ENCODE assay signal across 8 cellular contexts in the genomic region with DNA sequence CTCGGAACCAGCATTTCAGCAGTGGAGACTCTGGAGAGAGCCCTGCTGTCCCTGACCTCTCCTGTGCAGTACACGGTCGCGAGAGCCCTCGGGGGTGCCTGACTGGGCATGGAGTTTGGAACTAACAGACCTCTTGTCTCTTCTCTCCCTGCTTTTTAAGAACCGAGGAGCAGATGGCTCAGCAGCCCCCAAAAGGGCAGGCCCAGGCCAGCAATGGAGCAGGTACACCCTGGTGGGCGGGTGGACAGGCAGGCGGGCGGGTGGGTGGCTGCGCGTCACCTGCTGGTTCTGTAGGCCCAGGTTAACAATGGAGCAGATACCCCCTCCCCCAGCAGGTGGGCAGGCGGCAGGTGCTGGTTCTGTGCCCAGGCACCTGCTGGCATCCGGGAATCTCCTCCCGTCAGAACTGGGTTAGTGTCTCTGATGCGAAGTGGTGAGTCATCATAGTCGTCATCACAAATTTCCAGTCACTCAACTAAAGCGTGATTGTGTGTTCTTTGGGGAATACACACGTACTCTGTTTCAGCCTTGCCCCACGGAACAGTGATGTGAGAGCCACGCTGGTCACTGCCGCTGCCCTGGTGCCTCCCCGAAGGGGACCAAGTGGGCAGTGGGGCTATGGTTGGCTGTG. TPM values are rescaled to one million over a fixed set of nuclear protein-coding genes. Genes with fewer than 3 reads are reported as not detected.
DNase-seq lines count a peak whose midpoint lies in the region; ATAC-seq, FAIRE-seq and TF ChIP-seq lines count a peak whose summit lies in the region.

No MANE protein-coding gene starts in this region.

- CTCF ChIA-PET in A673 (lab: Charles Lee): no interaction called here
- CTCF ChIA-PET in activated CD4-positive, alpha-beta memory T cell treated with anti-CD3 and anti-CD28 coated beads, Interleukin-2, amount 10 ng/mL, durations not matched to agents 7 days and 5 days (lab: Charles Lee): no interaction called here

- BruUV-seq in A673 (replicated peaks; lab: Mats Ljungman, UMichigan): no TSS peak

- peaks cover 22% of the 10 kb centered on the region for H3K4me1 Mint-ChIP-seq in activated CD4-positive, alpha-beta memory T cell treated with anti-CD3 and anti-CD28 coated beads, Interleukin-2, amount 10 ng/mL, durations not matched to agents 7 days and 5 days

- no peaks in the 10 kb centered on the region for H3K36me3 ChIP-seq in A673 (ENCODE audit: insufficient read depth, low read length, poor library complexity, severe bottlenecking)

- POLR2A ChIA-PET in A673 (lab: Charles Lee; ENCODE audit: low non-redundant PET): no interaction called here
- POLR2A ChIA-PET in activated CD4-positive, alpha-beta memory T cell treated with anti-CD3 and anti-CD28 coated beads, Interleukin-2, amount 10 ng/mL, durations not matched to agents 7 days and 5 days (lab: Charles Lee): no interaction called here

- H3K27me3 ChIP-seq in A673 (replicated peaks; ENCODE audit: insufficient read depth, low read depth, low read length, poor library complexity): no peaks in the 10 kb centered on the region

- no peaks in the 10 kb centered on the region for H3K27me3 Mint-ChIP-seq in activated CD4-positive, alpha-beta memory T cell treated with anti-CD3 and anti-CD28 coated beads, Interleukin-2, amount 10 ng/mL, durations not matched to agents 7 days and 5 days

- no peak overlapping the region for H3K27ac ChIP-seq in A673 (ENCODE audit: low read depth, low read length, poor library complexity, severe bottlenecking)

- intact Hi-C loops in A673 (cut with micrococcal nuclease; ENCODE audit: unreplicated experiment): no loop called here
- intact Hi-C loops in head of caudate nucleus (cut with DNase I): no loop called here

- no peak for ATAC-seq in GM19397 (IDR thresholded peaks at IDR 0.05; ENCODE audit: unreplicated experiment)

- H3K36me3 Mint-ChIP-seq in activated CD4-positive, alpha-beta memory T cell treated with anti-CD3 and anti-CD28 coated beads, Interleukin-2, amount 10 ng/mL, durations not matched to agents 7 days and 5 days (ENCODE audit: low read depth): no peaks in the 10 kb centered on the region

- TF ChIP-seq CTCF in A673 (conservative IDR thresholded peaks at IDR 0.05; ENCODE audit: low read depth, low read length): no peak

- H3K4me1 ChIP-seq in A673 (ENCODE audit: insufficient read depth, low read length, poor library complexity, severe bottlenecking): peaks cover 5% of the 10 kb centered on the region

- no peak for FAIRE-seq in GM12892 (lab: Jason Lieb, UNC)

- no peak overlapping the region for H3K4me3 Mint-ChIP-seq in activated CD4-positive, alpha-beta memory T cell treated with anti-CD3 and anti-CD28 coated beads, Interleukin-2, amount 10 ng/mL, durations not matched to agents 7 days and 5 days

- H3K9me3 Mint-ChIP-seq in activated CD4-positive, alpha-beta memory T cell treated with anti-CD3 and anti-CD28 coated beads, Interleukin-2, amount 10 ng/mL, durations not matched to agents 7 days and 5 days: no peaks in the 10 kb centered on the region

- peak; percentile 55 for DNase-seq in A673 (ENCODE audit: low spot score)
- peak; percentile 65 for DNase-seq in NCI-H1436 treated with DMSO at 0.1 percent for 48 hours (lab: John Stamatoyannopoulos, UW)
- peak; percentile 53 for DNase-seq in activated CD4-positive, alpha-beta memory T cell treated with anti-CD3 and anti-CD28 coated beads, Interleukin-2, amount 10 ng/mL, durations not matched to agents 7 days and 5 days
- DNase-seq in head of caudate nucleus: peak in 41 of 42 donors; percentile 17 to 88 (median 62)
- peak; percentile 20 to 33 for DNase-seq in stimulated activated CD8-positive, alpha-beta memory T cell treated with anti-CD3 and anti-CD28 coated beads, Interleukin-7, amount 100 ng/mL, for 4 hours (ENCODE audit: low read depth in 2 of 2)
- DNase-seq in GM12892 (ENCODE audit: insufficient read length): no peak
- no peak for DNase-seq in GM03348 (ENCODE audit: low spot score)

- peak overlapping the region; percentile 65 for H3K27ac Mint-ChIP-seq in activated CD4-positive, alpha-beta memory T cell treated with anti-CD3 and anti-CD28 coated beads, Interleukin-2, amount 10 ng/mL, durations not matched to agents 7 days and 5 days

- no peaks in the 10 kb centered on the region for H3K9me3 ChIP-seq in A673 (ENCODE audit: low read depth, low read length, poor library complexity, severe bottlenecking)

- TF ChIP-seq POLR2A in GM12892 (IDR thresholded peaks at IDR 0.05; ENCODE audit: low read depth, low read length): no peak

- H3K4me3 ChIP-seq in A673 (ENCODE audit: low read depth, low read length, poor library complexity, severe bottlenecking): no peak overlapping the region

RNA-seq across cellular contexts. Expression of a gene that starts 41.1 kb away (rescaled TPM):
- 18.4 and 21.3 TPM in 2 replicates for total RNA-seq in A673 (2021)
- 10 to 100 TPM; 52.9 to 54.8 TPM for total RNA-seq in activated CD4-positive, alpha-beta memory T cell treated with anti-CD3 and anti-CD28 coated beads, Interleukin-2, amount 10 ng/mL, durations not matched to agents 7 days and 5 days
- 5.5 TPM for polyA plus RNA-seq in GM12892 (2012; ENCODE audit: missing spikeins)

Comparison
In these comparisons a context has a peak if more than half of its experiments do, and no peak if none do; other contexts are left out.
1. DNase-seq: peak in A673 (single experiment), NCI-H1436 treated with DMSO at 0.1 percent for 48 hours (single experiment), activated CD4-positive, alpha-beta memory T cell treated with anti-CD3 and anti-CD28 coated beads, Interleukin-2, amount 10 ng/mL, durations not matched to agents 7 days and 5 days (single experiment), head of caudate nucleus (41 of 42) and stimulated activated CD8-positive, alpha-beta memory T cell treated with anti-CD3 and anti-CD28 coated beads, Interleukin-7, amount 100 ng/mL, for 4 hours (2 of 2); none in GM12892 (single experiment) and GM03348 (single experiment).